Comparison of ENCODE assay signal across 8 cellular contexts in the genomic region with DNA sequence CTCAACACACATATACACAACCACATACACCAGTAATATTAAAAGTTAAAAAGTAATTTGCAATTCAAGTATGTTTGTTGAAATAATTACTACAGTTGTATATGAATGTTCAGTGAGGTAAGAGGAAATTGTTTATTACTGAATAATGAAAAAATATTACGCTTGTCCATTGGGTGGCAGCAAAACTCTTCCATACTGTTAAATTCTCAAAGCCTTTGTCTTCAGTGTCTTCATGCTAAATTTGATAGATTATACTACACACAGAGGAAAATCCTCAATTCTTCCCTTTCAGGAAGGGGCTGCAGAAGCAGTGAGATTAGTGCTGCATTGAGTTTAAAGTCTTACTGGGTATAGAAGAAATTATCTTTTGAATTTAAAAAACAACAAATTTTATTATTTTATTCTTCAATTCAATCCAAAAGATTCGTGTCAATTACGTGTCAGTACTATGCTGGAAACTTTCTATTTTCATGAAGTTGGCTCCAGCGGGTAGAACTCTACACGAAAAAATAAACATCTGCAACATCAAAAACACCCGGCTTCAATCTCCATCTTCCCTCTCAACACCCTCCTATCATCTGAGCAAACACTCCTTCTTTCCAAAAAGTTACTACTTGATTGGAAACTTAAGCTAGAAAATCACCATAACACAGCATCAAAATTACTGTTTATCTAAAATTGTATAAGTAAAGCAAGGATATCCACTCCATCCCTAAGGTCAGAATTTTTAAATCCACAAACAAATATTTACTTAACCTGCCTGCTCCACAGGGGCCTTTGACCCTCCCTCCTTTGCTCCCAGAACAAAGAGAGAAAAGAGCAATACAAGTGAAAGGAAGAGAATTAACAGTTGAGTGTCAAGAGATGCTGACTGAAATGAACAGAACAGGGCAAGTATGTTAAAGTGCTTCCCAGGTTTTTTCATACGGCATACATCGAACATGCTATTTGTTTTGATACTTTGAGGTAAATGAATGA. TPM values are rescaled to one million over a fixed set of nuclear protein-coding genes. Genes with fewer than 3 reads are reported as not detected.
DNase-seq lines count a peak whose midpoint lies in the region; ATAC-seq and TF ChIP-seq lines count a peak whose summit lies in the region.

No MANE protein-coding gene starts in this region.

- no peak for ATAC-seq in HG02610 (IDR thresholded peaks at IDR 0.05; ENCODE audit: unreplicated experiment)

- peaks cover 11% of the 10 kb centered on the region for H3K9me3 Mint-ChIP-seq in mesothelial cell of epicardium

- peaks cover 9% of the 10 kb centered on the region for H3K36me3 Mint-ChIP-seq in mesothelial cell of epicardium

- peaks cover 23% of the 10 kb centered on the region for H3K4me1 Mint-ChIP-seq in mesothelial cell of epicardium

- peak; percentile 71 for TF ChIP-seq CTCF in mesothelial cell of epicardium (IDR thresholded peaks at IDR 0.05; ENCODE audit: unreplicated experiment)

- H3K4me3 Mint-ChIP-seq in mesothelial cell of epicardium, result no peak overlapping the region

- peak; percentile 69 for DNase-seq in A172 (ENCODE audit: low spot score)
- DNase-seq in DMS79 treated with DMSO at 0.1 percent for 48 hours (lab: John Stamatoyannopoulos, UW), result peak; percentile 69
- DNase-seq in HT-29 (ENCODE audit: low spot score), result peak; percentile 90
- DNase-seq in OCI-M1 (lab: John Stamatoyannopoulos, UW), result peak; percentile 66
- DNase-seq in dermis blood vessel endothelial cell, result peak; percentile 80
- DNase-seq in mesothelial cell of epicardium (ENCODE audit: low spot score in 2 of 2, unreplicated experiment in 2 of 2), result no peak
- DNase-seq in activated CD4-positive, alpha-beta T cell treated with anti-CD3 and anti-CD28 coated beads for 1 hour, result no peak

- no peak overlapping the region for H3K27ac Mint-ChIP-seq in mesothelial cell of epicardium

- no peaks in the 10 kb centered on the region for H3K27me3 Mint-ChIP-seq in mesothelial cell of epicardium (ENCODE audit: low read depth)

RNA-seq across cellular contexts. Expression of gene TES, which starts 37.0 kb away (rescaled TPM):
- total RNA-seq in A172 (2014; rRNA removed; shearing (Covaris generic)), result 0.96 and 1.8 TPM in 2 replicates
- 91.9 and 96.7 TPM in 2 replicates for total RNA-seq in HT-29 (2014; rRNA removed; shearing (Covaris generic))
- total RNA-seq in dermis blood vessel endothelial cell, result 106 and 116 TPM in 2 replicates
- 131 to 146 TPM (median 137 TPM) in 3 replicates for total RNA-seq in mesothelial cell of epicardium

Comparison
In these comparisons a context has a peak if more than half of its experiments do, and no peak if none do; other contexts are left out.
1. DNase-seq: peak in A172 (single experiment), DMS79 treated with DMSO at 0.1 percent for 48 hours (single experiment), HT-29 (single experiment), OCI-M1 (single experiment) and dermis blood vessel endothelial cell (single experiment); none in mesothelial cell of epicardium (0 of 2) and activated CD4-positive, alpha-beta T cell treated with anti-CD3 and anti-CD28 coated beads for 1 hour (single experiment).
2. RNA of gene TES, which starts 37.0 kb away (total RNA-seq): 131 to 146 TPM in mesothelial cell of epicardium, 106 to 116 TPM in dermis blood vessel endothelial cell and 91.9 to 96.7 TPM in HT-29; 0.96 to 1.8 TPM in A172; every median in the first group is over 10 times any median in the second.